ENCODE assay signal across 21 cellular contexts in the genomic region with DNA sequence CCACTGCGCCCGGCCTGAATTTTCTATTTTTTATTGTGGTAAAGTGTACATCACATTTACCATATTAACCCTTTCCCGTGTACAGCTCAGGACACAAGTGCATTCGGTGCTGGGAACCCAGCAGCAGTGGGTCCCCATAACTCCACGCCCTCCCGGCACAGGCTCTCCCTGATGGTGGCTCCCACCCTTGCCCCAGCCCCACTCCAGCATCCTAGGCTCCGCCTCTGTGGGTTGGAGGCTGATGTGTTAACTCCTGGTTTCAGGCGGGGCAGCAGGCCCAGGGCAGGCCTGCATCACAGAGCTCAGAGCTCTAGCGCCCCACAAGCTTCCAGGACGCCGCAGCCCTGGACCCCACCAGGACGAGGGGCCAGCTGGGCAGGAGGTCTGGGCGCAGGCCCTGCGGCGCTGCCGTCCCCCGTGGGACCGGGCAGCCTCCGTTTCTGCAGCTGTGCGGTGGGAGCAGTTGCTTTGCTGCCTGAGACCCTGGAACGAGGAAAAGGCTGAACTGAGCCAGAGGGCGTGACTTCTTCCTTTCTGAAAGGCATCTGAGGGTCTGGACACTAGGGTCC. TPM values are rescaled to one million over a fixed set of nuclear protein-coding genes. Genes with fewer than 3 reads are reported as not detected.
A peak's percentile ranks its signal among the peaks of the same experiment; 100 is the strongest.
DNase-seq lines count a peak whose midpoint lies in the region; ATAC-seq and TF ChIP-seq lines count a peak whose summit lies in the region.
"Had no signal": no experiment of that assay in that cellular context is flagged by ENCODE, and none has a peak within 500 bp of the region (broad histone marks: within the 10 kb centered on the region; RNA-seq: fewer than 3 reads in every experiment).

No MANE protein-coding gene starts in this region.

- peak overlapping the region; percentile 46 for H3K27ac Mint-ChIP-seq in activated CD4-positive, alpha-beta T cell treated with anti-CD3 and anti-CD28 coated beads, Interleukin-2, amount 10 ng/mL, durations not matched to agents 7 days and 5 days
- H3K27ac Mint-ChIP-seq: activated CD8-positive, alpha-beta T cell treated with anti-CD3 and anti-CD28 coated beads for 36 hours; nephron progenitor cell had no signal

- intact Hi-C loops in stomach (cut with DNase I; ENCODE audit: low total_unique reads) = no loop called here

- H3K4me3 ChIP-seq in cardiac fibroblast (replicated peaks in 1 of 2; ENCODE audit: low read depth in 2 of 2, low read length in 2 of 2) = no peak overlapping the region
- peak overlapping the region; percentile 24 to 36 for H3K4me3 ChIP-seq in right atrium auricular region
- H3K4me3 ChIP-seq in stomach = no peak overlapping the region
- H3K4me3 ChIP-seq: MG63, psoas muscle had no signal

- POLR2A ChIA-PET in activated CD4-positive, alpha-beta T cell treated with anti-CD3 and anti-CD28 coated beads, Interleukin-2, amount 10 ng/mL, durations not matched to agents 7 days and 5 days (lab: Charles Lee) = no interaction called here

- H3K27ac ChIP-seq in right atrium auricular region (peak overlapping the region; percentile 49 to 79), stomach (peak overlapping the region; percentile 66 to 93 (median 83))
- H3K27ac ChIP-seq: 22Rv1, C4-2B, psoas muscle, RWPE1 had no signal

- H3K36me3 Mint-ChIP-seq in activated CD4-positive, alpha-beta T cell treated with anti-CD3 and anti-CD28 coated beads, Interleukin-2, amount 10 ng/mL, durations not matched to agents 7 days and 5 days (ENCODE audit: low read depth) = no peaks in the 10 kb centered on the region

- no peaks in the 10 kb centered on the region for H3K27me3 Mint-ChIP-seq in activated CD4-positive, alpha-beta T cell treated with anti-CD3 and anti-CD28 coated beads, Interleukin-2, amount 10 ng/mL, durations not matched to agents 7 days and 5 days
- H3K27me3 Mint-ChIP-seq: activated CD8-positive, alpha-beta T cell treated with anti-CD3 and anti-CD28 coated beads for 36 hours had no signal

- H3K4me1 ChIP-seq in right atrium auricular region = peaks cover 0 to 41% of the 10 kb centered on the region in 2 donors
- H3K4me1 ChIP-seq in stomach = peaks cover 71 to 95% (median 90%) of the 10 kb centered on the region in 4 donors
- H3K4me1 ChIP-seq: psoas muscle had no signal

- peaks cover 48% of the 10 kb centered on the region for H3K4me1 Mint-ChIP-seq in activated CD4-positive, alpha-beta T cell treated with anti-CD3 and anti-CD28 coated beads, Interleukin-2, amount 10 ng/mL, durations not matched to agents 7 days and 5 days

- TF ChIP-seq POLR2A in stomach (IDR thresholded peaks at IDR 0.05) = no peak

- no peak for TF ChIP-seq EP300 in stomach (IDR thresholded peaks at IDR 0.05)

- H3K4me3 Mint-ChIP-seq in activated CD4-positive, alpha-beta T cell treated with anti-CD3 and anti-CD28 coated beads, Interleukin-2, amount 10 ng/mL, durations not matched to agents 7 days and 5 days = no peak overlapping the region
- H3K4me3 Mint-ChIP-seq: activated CD8-positive, alpha-beta T cell treated with anti-CD3 and anti-CD28 coated beads for 36 hours; nephron progenitor cell had no signal

- H3K9me3 Mint-ChIP-seq in activated CD4-positive, alpha-beta T cell treated with anti-CD3 and anti-CD28 coated beads, Interleukin-2, amount 10 ng/mL, durations not matched to agents 7 days and 5 days = no peaks in the 10 kb centered on the region
- H3K9me3 Mint-ChIP-seq: activated CD8-positive, alpha-beta T cell treated with anti-CD3 and anti-CD28 coated beads for 36 hours; nephron progenitor cell had no signal

- 52 to 70% (median 63%) methylated on average over 9 to 22 of the region's 22 CpGs for WGBS in stomach, 5 donors

- H3K36me3 ChIP-seq in right atrium auricular region = no peaks in the 10 kb centered on the region
- no peaks in the 10 kb centered on the region for H3K36me3 ChIP-seq in stomach
- H3K36me3 ChIP-seq: MG63 had no signal

- TF ChIP-seq CTCF in cardiac fibroblast (IDR thresholded peaks at IDR 0.05; ENCODE audit: low read depth, low read length) (no peak), right atrium auricular region (IDR thresholded peaks at IDR 0.05) (no peak), stomach (IDR thresholded peaks at IDR 0.05) (no peak)

- H3K9me3 ChIP-seq in right atrium auricular region (no peaks in the 10 kb centered on the region), stomach (no peaks in the 10 kb centered on the region)
- H3K9me3 ChIP-seq: MG63, psoas muscle had no signal

- CTCF ChIA-PET in activated CD4-positive, alpha-beta T cell treated with anti-CD3 and anti-CD28 coated beads, Interleukin-2, amount 10 ng/mL, durations not matched to agents 7 days and 5 days (lab: Charles Lee) = no interaction called here

- H3K27me3 ChIP-seq in right atrium auricular region = no peaks in the 10 kb centered on the region
- H3K27me3 ChIP-seq in stomach = peaks cover 0 to 15% (median 0%) of the 10 kb centered on the region in 3 donors
- H3K27me3 ChIP-seq: MG63 had no signal

- DNase-seq in activated CD4-positive, alpha-beta T cell treated with anti-CD3 and anti-CD28 coated beads, Interleukin-2, amount 10 ng/mL, durations not matched to agents 7 days and 5 days = no peak
- DNase-seq in activated CD4-positive, alpha-beta T cell treated with anti-CD3 and anti-CD28 coated beads for 48 hours = no peak
- DNase-seq in cardiac fibroblast (ENCODE audit: low read depth in 2 of 2) (peak; percentile 14 to 50), right atrium auricular region (ENCODE audit: low spot score) (no peak), stomach (no peak)
- DNase-seq in activated naive CD4-positive, alpha-beta T cell (lab: John Stamatoyannopoulos, UW) = no peak
- DNase-seq: activated CD8-positive, alpha-beta T cell treated with anti-CD3 and anti-CD28 coated beads for 36 hours; activated T-cell treated with anti-CD3 and anti-CD28 coated beads, Interleukin-2, amount 50 U/mL, for 48 hours; DMS79 treated with DMSO at 0.1 percent for 48 hours; MG63; NCI-H1694 treated with DMSO at 0.1 percent for 48 hours; NCI-H2227 treated with DMSO at 0.1 percent for 48 hours; nephron progenitor cell; psoas muscle; SW 1271 had no signal

- ATAC-seq in HG02840 (IDR thresholded peaks at IDR 0.05; ENCODE audit: low FRiP score, unreplicated experiment) (no peak), GM19395 (IDR thresholded peaks at IDR 0.05; ENCODE audit: unreplicated experiment) (no peak)
- ATAC-seq: activated CD8-positive, alpha-beta T cell treated with anti-CD3 and anti-CD28 coated beads for 36 hours; esophagus mucosa; psoas muscle had no signal

RNA-seq across cellular contexts. Expression of gene ZFPM1, which starts 19.6 kb away (rescaled TPM):
- total RNA-seq in activated CD4-positive, alpha-beta T cell treated with anti-CD3 and anti-CD28 coated beads, Interleukin-2, amount 10 ng/mL, durations not matched to agents 7 days and 5 days = 10 to 100 TPM; 12.7 to 13.8 TPM
- total RNA-seq in right atrium auricular region (1 to 10 TPM; 1.7 to 2.4 TPM), stomach (10 to 100 TPM in 4 of 5 donors, 1 to 10 TPM in 1; 3.9 to 85.7 (median 20.5) TPM)
- polyA plus RNA-seq in stomach = 10 to 100 TPM in 1 of 3 donors, 1 to 10 TPM in 2; 4.1 to 10.6 (median 4.2) TPM

Comparison
In these comparisons a context has a peak if more than half of its experiments do, and no peak if none do; other contexts are left out.
1. DNase-seq: peak in cardiac fibroblast (2 of 2); none in activated CD4-positive, alpha-beta T cell treated with anti-CD3 and anti-CD28 coated beads, Interleukin-2, amount 10 ng/mL, durations not matched to agents 7 days and 5 days (single experiment), activated CD4-positive, alpha-beta T cell treated with anti-CD3 and anti-CD28 coated beads for 48 hours (single experiment), right atrium auricular region (single experiment), stomach (single experiment) and activated naive CD4-positive, alpha-beta T cell (0 of 4).
2. H3K4me3 ChIP-seq: peak in right atrium auricular region (2 of 2); none in cardiac fibroblast (0 of 2) and stomach (0 of 4).